32 cellular contexts compared by ENCODE assay signal in genomic region chr22:25318081-25318823, GRCh38.
"Had no signal": no experiment of that assay in that cellular context is flagged by ENCODE, and none has a peak within 500 bp of the region (broad histone marks: within the 10 kb centered on the region; RNA-seq: fewer than 3 reads in every experiment).

No MANE protein-coding gene starts in this region.

- H3K36me3 Mint-ChIP-seq: activated CD8-positive, alpha-beta memory T cell treated with anti-CD3 and anti-CD28 coated beads, Interleukin-2, amount 10 ng/mL, durations not matched to agents 7 days and 5 days; activated naive CD4-positive, alpha-beta T cell treated with anti-CD3 and anti-CD28 coated beads, Interleukin-2, amount 10 ng/mL, durations not matched to agents 7 days and 5 days; activated naive CD8-positive, alpha-beta T cell; brain had no signal

- H3K27ac ChIP-seq: VCaP had no signal

- H3K4me1 Mint-ChIP-seq: activated B cell treated with CpG ODN at 0.5 μM for 24 hours; activated CD4-positive, alpha-beta memory T cell treated with anti-CD3 and anti-CD28 coated beads, Interleukin-2, amount 10 ng/mL, durations not matched to agents 7 days and 5 days; activated CD8-positive, alpha-beta memory T cell treated with anti-CD3 and anti-CD28 coated beads, Interleukin-2, amount 10 ng/mL, durations not matched to agents 7 days and 5 days; activated naive CD4-positive, alpha-beta T cell treated with anti-CD3 and anti-CD28 coated beads, Interleukin-2, amount 10 ng/mL, durations not matched to agents 7 days and 5 days; activated naive CD8-positive, alpha-beta T cell treated with anti-CD3 and anti-CD28 coated beads, Interleukin-2, amount 50 U/mL, for 24 hours; brain had no signal

- H3K9me3 Mint-ChIP-seq: activated B cell treated with CpG ODN at 0.5 μM for 24 hours; activated CD4-positive, alpha-beta memory T cell treated with anti-CD3 and anti-CD28 coated beads, Interleukin-2, amount 10 ng/mL, durations not matched to agents 7 days and 5 days; activated naive CD4-positive, alpha-beta T cell treated with anti-CD3 and anti-CD28 coated beads, Interleukin-2, amount 10 ng/mL, durations not matched to agents 7 days and 5 days; activated naive CD8-positive, alpha-beta T cell treated with anti-CD3 and anti-CD28 coated beads, Interleukin-2, amount 50 U/mL, for 24 hours; brain had no signal

- H3K27me3 Mint-ChIP-seq: activated B cell treated with CpG ODN at 0.5 μM for 24 hours; activated CD4-positive, alpha-beta memory T cell treated with anti-CD3 and anti-CD28 coated beads, Interleukin-2, amount 10 ng/mL, durations not matched to agents 7 days and 5 days; activated CD8-positive, alpha-beta memory T cell treated with anti-CD3 and anti-CD28 coated beads, Interleukin-2, amount 10 ng/mL, durations not matched to agents 7 days and 5 days had no signal

- DNase-seq: activated B cell treated with CpG ODN at 0.5 μM for 24 hours; activated CD4-positive, alpha-beta memory T cell treated with anti-CD3 and anti-CD28 coated beads, Interleukin-2, amount 10 ng/mL, durations not matched to agents 7 days and 5 days; activated CD4-positive, alpha-beta T cell treated with anti-CD3 and anti-CD28 coated beads for 1 hour; activated CD4-positive, alpha-beta T cell treated with anti-CD3 and anti-CD28 coated beads for 48 hours; activated CD8-positive, alpha-beta memory T cell treated with anti-CD3 and anti-CD28 coated beads for 24 hours; activated CD8-positive, alpha-beta memory T cell treated with anti-CD3 and anti-CD28 coated beads, Interleukin-2, amount 10 ng/mL, durations not matched to agents 7 days and 5 days; activated CD8-positive, alpha-beta memory T cell treated with anti-CD3 and anti-CD28 coated beads, Interleukin-2, amount 50 U/mL, for 48 hours; activated effector memory CD4-positive, alpha-beta T cell treated with Interleukin-2 at 50 U/mL for 16 hours; activated naive CD4-positive, alpha-beta T cell treated with anti-CD3 and anti-CD28 coated beads, Interleukin-2, amount 10 ng/mL, durations not matched to agents 7 days and 5 days; activated naive CD8-positive, alpha-beta T cell treated with anti-CD3 and anti-CD28 coated beads, Interleukin-2, amount 50 U/mL, for 24 hours; activated T-cell treated with anti-CD3 and anti-CD28 coated beads, Interleukin-2, amount 50 U/mL, for 48 hours; anterior cingulate cortex; Kasumi-1; KG1; MG63; MV-4-11; NCI-H1092; NCI-H1436 treated with DMSO at 0.1 percent for 48 hours; NCI-H1694 treated with DMSO at 0.1 percent for 48 hours; NCI-H2029; NCI-H345; NCI-H524 treated with DMSO at 0.1 percent for 48 hours; RPMI8226; SIG-M5; SW 1271; T-helper 1 cell; T-helper 2 cell; T-helper 9 cell had no signal

- H3K27me3 ChIP-seq: MG63 had no signal

- H3K36me3 ChIP-seq: MG63 had no signal

- H3K4me3 Mint-ChIP-seq: activated B cell treated with CpG ODN at 0.5 μM for 24 hours; activated CD4-positive, alpha-beta memory T cell treated with anti-CD3 and anti-CD28 coated beads, Interleukin-2, amount 10 ng/mL, durations not matched to agents 7 days and 5 days; activated CD8-positive, alpha-beta memory T cell treated with anti-CD3 and anti-CD28 coated beads, Interleukin-2, amount 10 ng/mL, durations not matched to agents 7 days and 5 days; activated naive CD4-positive, alpha-beta T cell treated with anti-CD3 and anti-CD28 coated beads, Interleukin-2, amount 10 ng/mL, durations not matched to agents 7 days and 5 days; activated naive CD8-positive, alpha-beta T cell; activated naive CD8-positive, alpha-beta T cell treated with anti-CD3 and anti-CD28 coated beads, Interleukin-2, amount 50 U/mL, for 24 hours; brain had no signal

- H3K4me3 ChIP-seq: MG63 had no signal

- ATAC-seq: activated CD8-positive, alpha-beta memory T cell treated with anti-CD3 and anti-CD28 coated beads, Interleukin-2, amount 10 ng/mL, durations not matched to agents 7 days and 5 days; activated naive CD8-positive, alpha-beta T cell treated with anti-CD3 and anti-CD28 coated beads, Interleukin-2, amount 50 U/mL, for 24 hours; Panc1 had no signal

- H3K27ac Mint-ChIP-seq: activated B cell treated with CpG ODN at 0.5 μM for 24 hours; activated CD4-positive, alpha-beta memory T cell treated with anti-CD3 and anti-CD28 coated beads, Interleukin-2, amount 10 ng/mL, durations not matched to agents 7 days and 5 days; activated CD8-positive, alpha-beta memory T cell treated with anti-CD3 and anti-CD28 coated beads, Interleukin-2, amount 10 ng/mL, durations not matched to agents 7 days and 5 days; activated naive CD4-positive, alpha-beta T cell treated with anti-CD3 and anti-CD28 coated beads, Interleukin-2, amount 10 ng/mL, durations not matched to agents 7 days and 5 days; activated naive CD8-positive, alpha-beta T cell; activated naive CD8-positive, alpha-beta T cell treated with anti-CD3 and anti-CD28 coated beads, Interleukin-2, amount 50 U/mL, for 24 hours; brain had no signal

- H3K9me3 ChIP-seq: MG63 had no signal
